22 cellular contexts compared by ENCODE assay signal in the genomic region with DNA sequence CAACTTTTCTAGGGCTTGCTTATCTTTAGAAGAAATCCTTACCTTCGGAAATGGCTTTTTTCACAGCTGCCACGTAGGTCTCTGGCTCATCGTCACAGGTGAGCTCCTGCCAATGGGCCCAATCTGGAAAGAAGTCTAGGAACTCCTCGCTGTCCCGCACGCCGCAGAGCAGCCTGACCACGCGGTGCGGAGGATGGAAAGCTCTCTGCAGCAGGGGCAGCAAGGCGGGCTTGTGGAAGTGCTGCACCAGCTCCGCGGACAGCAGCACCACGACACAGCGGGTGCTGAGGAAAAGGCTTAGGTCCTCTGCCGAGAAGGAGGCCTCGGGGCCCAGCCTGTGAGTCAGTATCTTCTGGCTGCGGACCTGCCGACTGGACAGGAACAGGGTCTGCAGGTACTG. TPM values are rescaled to one million over a fixed set of nuclear protein-coding genes. Genes with fewer than 3 reads are reported as not detected.
DNase-seq lines count a peak whose midpoint lies in the region; ATAC-seq, FAIRE-seq and TF ChIP-seq lines count a peak whose summit lies in the region.
"Had no signal": no experiment of that assay in that cellular context is flagged by ENCODE, and none has a peak within 500 bp of the region (broad histone marks: within the 10 kb centered on the region; RNA-seq: fewer than 3 reads in every experiment).

No MANE protein-coding gene starts in this region.

- no peak overlapping the region for H2BK120ac ChIP-seq in H1 (replicated peaks; ENCODE audit: low read depth, low read length)

- H3K36me3 Mint-ChIP-seq in IgD-negative memory B cell: peaks cover 4% of the 10 kb centered on the region
- H3K36me3 Mint-ChIP-seq in activated CD8-positive, alpha-beta memory T cell treated with anti-CD3 and anti-CD28 coated beads, Interleukin-2, amount 10 ng/mL, durations not matched to agents 7 days and 5 days: peaks cover 1% of the 10 kb centered on the region

- no peak for TF ChIP-seq EP300 in H1 (IDR thresholded peaks at IDR 0.05; ENCODE audit: borderline replicate concordance in 1 of 2, low read depth in 2 of 2, low read length in 2 of 2)

- CTCF ChIA-PET in H1 (lab: Charles Lee; ENCODE audit: partially characterized antibody): no interaction called here
- CTCF ChIA-PET in activated CD8-positive, alpha-beta memory T cell treated with anti-CD3 and anti-CD28 coated beads, Interleukin-2, amount 10 ng/mL, durations not matched to agents 7 days and 5 days (lab: Charles Lee): interaction anchor here (1.2 kb wide), 1 partner anchor 69 kb away, joined by 5 read pairs; no protein-coding TSS in a partner anchor

- no peaks in the 10 kb centered on the region for H3K27me3 ChIP-seq in BLaER1
- no peaks in the 10 kb centered on the region for H3K27me3 ChIP-seq in H1 (replicated peaks in 1 of 4; ENCODE audit: control insufficient read depth in 3 of 4, extremely low read depth in 1 of 4, insufficient read depth in 3 of 4, low read length in 3 of 4)
- H3K27me3 ChIP-seq in skeletal muscle tissue (ENCODE audit: control insufficient read depth in 3 of 3, insufficient read depth in 3 of 3, low read length in 3 of 3): no peaks in the 10 kb centered on the region

- H2BK12ac ChIP-seq in H1 (ENCODE audit: low read depth, low read length): no peak overlapping the region

- intact Hi-C loops in Right ventricle myocardium inferior (cut with DNase I): no loop called here

- H4K20me1 ChIP-seq in BLaER1: peaks cover 100% of the 10 kb centered on the region
- no peaks in the 10 kb centered on the region for H4K20me1 ChIP-seq in H1 (replicated peaks in 1 of 2; ENCODE audit: control insufficient read depth in 1 of 2, insufficient read depth in 2 of 2, low read length in 2 of 2)

- no peak overlapping the region for H3K14ac ChIP-seq in H1 (ENCODE audit: insufficient read length)

- H2BK20ac ChIP-seq in H1 (ENCODE audit: low read length): no peak overlapping the region

- no peak for TF ChIP-seq RAD21 in H1 (IDR thresholded peaks at IDR 0.05 in 1 of 2, conservative IDR thresholded peaks at IDR 0.05 in 1 of 2; ENCODE audit: low read depth in 2 of 2, low read length in 2 of 2)

- H3K27ac Mint-ChIP-seq in IgD-negative memory B cell: peak overlapping the region in 2 of 3 donors; percentile 46 to 86
- H3K27ac Mint-ChIP-seq in activated CD8-positive, alpha-beta memory T cell treated with anti-CD3 and anti-CD28 coated beads, Interleukin-2, amount 10 ng/mL, durations not matched to agents 7 days and 5 days: no peak overlapping the region

- H3K79me2 ChIP-seq in H1 (ENCODE audit: control insufficient read depth in 1 of 2, insufficient read depth in 2 of 2, low read length in 2 of 2): no peaks in the 10 kb centered on the region

- no peak overlapping the region for H3K56ac ChIP-seq in H1 (replicated peaks; ENCODE audit: insufficient read length, low read depth, low read length)

- no peak for TF ChIP-seq CTCF in H1 (IDR thresholded peaks at IDR 0.05; ENCODE audit: control extremely low read depth in 1 of 3, insufficient read depth in 1 of 3, low read depth in 1 of 3, low read length in 3 of 3)

- H2BK5ac ChIP-seq in H1 (ENCODE audit: low read depth, low read length): 0 out of 2 replicates have a peak overlapping the region, but pooled peaks have one; percentile 35

- no peak overlapping the region for H3K9ac ChIP-seq in BLaER1
- H3K9ac ChIP-seq in H1 (replicated peaks in 1 of 4; ENCODE audit: extremely low read depth in 1 of 4, low read depth in 3 of 4, low read length in 3 of 4): no peak overlapping the region
- no peak overlapping the region for H3K9ac ChIP-seq in skeletal muscle tissue (ENCODE audit: low read depth in 1 of 3, low read length in 3 of 3)

- ATAC-seq in activated CD8-positive, alpha-beta memory T cell treated with anti-CD3 and anti-CD28 coated beads, Interleukin-2, amount 10 ng/mL, durations not matched to agents 7 days and 5 days: no peak
- ATAC-seq in Right ventricle myocardium inferior: no peak
- ATAC-seq: PC-3 had no signal

- H3K4me3 ChIP-seq in BLaER1 (no peak overlapping the region), H1 (ENCODE audit: extremely low read depth in 1 of 4, insufficient read depth in 2 of 4, low read depth in 3 of 4, low read length in 4 of 4) (no peak overlapping the region), skeletal muscle tissue (ENCODE audit: low read length in 3 of 3) (no peak overlapping the region)

- H3K4ac ChIP-seq in H1 (replicated peaks; ENCODE audit: insufficient read length, low read depth, low read length): no peak overlapping the region

- H3K23me2 ChIP-seq in H1 (ENCODE audit: low read depth, low read length): no peaks in the 10 kb centered on the region

- WGBS in H1 (ENCODE audit: extremely low coverage in 1 of 2, insufficient coverage in 1 of 2, insufficient read length in 1 of 2, insufficient replicate concordance in 2 of 2, low coverage in 1 of 2, low lambda C conversion rate in 2 of 2, missing lambda C conversion rate in 1 of 2), 2 experiments: 87% methylated on average over 11 of the region's 19 CpGs; no CpG with 5 or more reads in 1 of the 2 experiments

- no peak for DNase-seq in H1 (ENCODE audit: low read depth in 1 of 2, low spot score in 2 of 2)
- DNase-seq in NCI-H1105 treated with DMSO at 0.1 percent for 48 hours (lab: John Stamatoyannopoulos, UW): no peak
- no peak for DNase-seq in activated CD8-positive, alpha-beta memory T cell treated with anti-CD3 and anti-CD28 coated beads, Interleukin-2, amount 10 ng/mL, durations not matched to agents 7 days and 5 days
- no peak for DNase-seq in Right ventricle myocardium inferior (ENCODE audit: missing footprints)
- DNase-seq in activated CD8-positive, alpha-beta memory T cell treated with anti-CD3 and anti-CD28 coated beads, Interleukin-2, amount 50 U/mL, for 4 hours: no peak
- DNase-seq: DND-41, GOT3, KBM-7, MV-4-11, NCI-H1417, NCI-H187, NCI-H2107, NCI-H2227 treated with DMSO at 0.1 percent for 48 hours, NCI-H524, NCI-H82, PC-3 had no signal

- H3K79me1 ChIP-seq in H1 (ENCODE audit: low read depth, low read length): no peaks in the 10 kb centered on the region

- H3K23ac ChIP-seq in H1 (ENCODE audit: insufficient read length): no peak overlapping the region

- H3K27ac ChIP-seq in BLaER1 (0 out of 2 replicates have a peak overlapping the region, but pooled peaks have one; percentile 4), H1 (ENCODE audit: low read depth, low read length) (no peak overlapping the region), skeletal muscle tissue (ENCODE audit: low read depth, low read length) (peak overlapping the region; percentile 54)
- H3K27ac ChIP-seq: RWPE1 had no signal

- no peaks in the 10 kb centered on the region for H3K9me3 Mint-ChIP-seq in IgD-negative memory B cell
- no peaks in the 10 kb centered on the region for H3K9me3 Mint-ChIP-seq in activated CD8-positive, alpha-beta memory T cell treated with anti-CD3 and anti-CD28 coated beads, Interleukin-2, amount 10 ng/mL, durations not matched to agents 7 days and 5 days (ENCODE audit: low read depth)

- H2AFZ ChIP-seq in H1 (ENCODE audit: low read length): no peak overlapping the region

- no peak overlapping the region for H2BK15ac ChIP-seq in H1 (ENCODE audit: low read length)

- H3K27me3 Mint-ChIP-seq in IgD-negative memory B cell: no peaks in the 10 kb centered on the region
- no peaks in the 10 kb centered on the region for H3K27me3 Mint-ChIP-seq in activated CD8-positive, alpha-beta memory T cell treated with anti-CD3 and anti-CD28 coated beads, Interleukin-2, amount 10 ng/mL, durations not matched to agents 7 days and 5 days

- H3K36me3 ChIP-seq in BLaER1 (peaks cover 99% of the 10 kb centered on the region), H1 (ENCODE audit: control insufficient read depth in 2 of 4, insufficient read depth in 4 of 4, low read length in 3 of 4) (no peaks in the 10 kb centered on the region), skeletal muscle tissue (ENCODE audit: control insufficient read depth in 3 of 3, insufficient read depth in 3 of 3, low read length in 3 of 3) (no peaks in the 10 kb centered on the region)

- POLR2A ChIA-PET in H1 (lab: Charles Lee; ENCODE audit: partially characterized antibody): no interaction called here

- no peak overlapping the region for H4K91ac ChIP-seq in H1 (replicated peaks; ENCODE audit: insufficient read length, low read length)

- peak overlapping the region in 2 of 4 donors; percentile 41 to 89 for H3K4me3 Mint-ChIP-seq in IgD-negative memory B cell
- H3K4me3 Mint-ChIP-seq in activated CD8-positive, alpha-beta memory T cell treated with anti-CD3 and anti-CD28 coated beads, Interleukin-2, amount 10 ng/mL, durations not matched to agents 7 days and 5 days: no peak overlapping the region

- H3K4me1 Mint-ChIP-seq in IgD-negative memory B cell: peaks cover 48 to 63% (median 50%) of the 10 kb centered on the region in 3 donors
- H3K4me1 Mint-ChIP-seq in activated CD8-positive, alpha-beta memory T cell treated with anti-CD3 and anti-CD28 coated beads, Interleukin-2, amount 10 ng/mL, durations not matched to agents 7 days and 5 days: peaks cover 5% of the 10 kb centered on the region

- TF ChIP-seq POLR2A in H1 (IDR thresholded peaks at IDR 0.05; ENCODE audit: control extremely low read depth in 1 of 2, low read depth in 2 of 2, low read length in 2 of 2): no peak

- H3K4me2 ChIP-seq in BLaER1: peak overlapping the region; percentile 19
- no peak overlapping the region for H3K4me2 ChIP-seq in H1 (ENCODE audit: insufficient read depth in 1 of 2, low read depth in 2 of 2, low read length in 2 of 2)

- H3K18ac ChIP-seq in H1 (ENCODE audit: extremely low read depth, low read length): no peak overlapping the region

- no peak for FAIRE-seq in H1 (lab: Jason Lieb, UNC)
- FAIRE-seq: G401.6, GM19239 had no signal

- no peak overlapping the region for H4K8ac ChIP-seq in H1 (ENCODE audit: extremely low read depth, insufficient read depth, low read length)

- H3K9me3 ChIP-seq in BLaER1 (no peaks in the 10 kb centered on the region), H1 (ENCODE audit: insufficient read depth in 2 of 2, low read depth in 1 of 2, low read length in 1 of 2) (no peaks in the 10 kb centered on the region), skeletal muscle tissue (ENCODE audit: control insufficient read depth in 3 of 3, low read length in 3 of 3) (no peaks in the 10 kb centered on the region)

- no peak overlapping the region for H4K5ac ChIP-seq in H1 (ENCODE audit: insufficient read length, low read depth, low read length)

- H2AK5ac ChIP-seq in H1 (ENCODE audit: low read depth, low read length): no peak overlapping the region

- H3K4me1 ChIP-seq in BLaER1 (peaks cover 92% of the 10 kb centered on the region), H1 (replicated peaks in 1 of 4; ENCODE audit: control insufficient read depth in 3 of 4, insufficient read depth in 4 of 4, low read length in 3 of 4) (no peaks in the 10 kb centered on the region), skeletal muscle tissue (ENCODE audit: control insufficient read depth in 3 of 3, insufficient read depth in 3 of 3, low read length in 3 of 3) (peaks cover 0 to 5% (median 0%) of the 10 kb centered on the region in 3 donors)

RNA-seq across cellular contexts. Expression of a gene that starts 10.8 kb away (rescaled TPM):
- polyA plus RNA-seq in IgD-negative memory B cell: 174 TPM
- 2.9 and 4.5 TPM in 2 replicates for total RNA-seq in H1 (2021; fragmentation: NEBNext Ultra II Directional; extraction: Animal tissue kit (Norgen Biotek cat#: 25700))
- polyA plus RNA-seq in H1 (2011; rRNA removed): 0.99 and 1.9 TPM in 2 replicates
- 2.1 TPM for polyA plus RNA-seq in H1 (2011; cell fraction: cytosol; rRNA removed)
- polyA plus RNA-seq in H1 (2011; cell fraction: nucleus; rRNA removed): 1.3 TPM
- 1.1 to 2.0 TPM (median 1.7 TPM) in 4 replicates for polyA plus RNA-seq in H1 (2012, experiment 1 of 2)
- polyA plus RNA-seq in H1 (2012, experiment 2 of 2): 0.17 TPM
- polyA plus RNA-seq in H1 (2013, experiment 1 of 2): 1.2 TPM
- polyA plus RNA-seq in H1 (2013, experiment 2 of 2): 1.6 TPM
- polyA minus RNA-seq in H1 (2011; rRNA and poly(A)+ RNA removed): 6.0 and 7.0 TPM in 2 replicates
- 2.3 TPM for polyA minus RNA-seq in H1 (2011; cell fraction: cytosol; rRNA and poly(A)+ RNA removed)
- polyA minus RNA-seq in H1 (2011; cell fraction: nucleus; rRNA and poly(A)+ RNA removed): 2.0 TPM
- total RNA-seq in skeletal muscle tissue: 6.3 TPM
- 10 to 100 TPM in 1 of 2 experiments, 1 to 10 TPM in 1; 8.7 to 11.5 TPM for total RNA-seq in activated CD8-positive, alpha-beta memory T cell treated with anti-CD3 and anti-CD28 coated beads, Interleukin-2, amount 10 ng/mL, durations not matched to agents 7 days and 5 days
- total RNA-seq in Right ventricle myocardium inferior: 7.6 TPM
